28 cellular contexts compared by ENCODE assay signal in the genomic region with DNA sequence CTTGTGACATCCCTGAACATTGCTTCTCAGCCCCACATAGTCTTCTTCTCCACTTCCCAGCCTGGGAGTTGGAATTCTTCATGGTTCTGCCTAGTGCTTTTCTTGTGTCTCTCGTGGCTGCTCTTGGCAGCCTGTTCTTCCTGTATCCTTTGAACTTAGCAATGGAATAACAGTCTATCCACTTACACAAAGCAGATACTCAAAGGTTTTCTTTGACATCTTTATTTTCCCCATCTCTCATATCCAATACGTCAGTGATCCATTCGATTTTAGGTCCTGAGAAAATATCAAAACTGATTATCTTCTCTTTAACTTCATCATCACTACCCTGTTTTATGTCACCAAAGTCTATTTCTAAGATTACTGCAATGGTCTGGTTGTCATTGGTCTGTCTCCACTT.
"Had no signal": no experiment of that assay in that cellular context is flagged by ENCODE, and none has a peak within 500 bp of the region (broad histone marks: within the 10 kb centered on the region; RNA-seq: fewer than 3 reads in every experiment).

No MANE protein-coding gene starts in this region.

- H3K27me3 Mint-ChIP-seq: dendritic cell treated with granulocyte-macrophage colony-stimulating factor and Interleukin-4, amounts not matched to agents 40 ng/mL and 50 ng/mL, for 4 days; effector memory CD8-positive, alpha-beta T cell; memory B cell; naive B cell; naive thymus-derived CD8-positive, alpha-beta T cell had no signal

- FAIRE-seq: endometrium, islet of Langerhans, keratinocyte had no signal

- H3K4me3 ChIP-seq: colonic mucosa, esophagus squamous epithelium, gastrocnemius medialis, heart right ventricle, left lung, lower lobe of right lung had no signal

- H3K27ac ChIP-seq: colonic mucosa, epithelial cell of prostate, esophagus squamous epithelium, gastrocnemius medialis, heart right ventricle, left lung, lower lobe of right lung had no signal

- H3K4me1 ChIP-seq: colonic mucosa, esophagus squamous epithelium, gastrocnemius medialis, heart right ventricle, left lung, lower lobe of right lung had no signal

- H3K4me1 Mint-ChIP-seq: memory B cell; naive B cell; naive thymus-derived CD8-positive, alpha-beta T cell had no signal

- H3K27ac Mint-ChIP-seq: dendritic cell treated with granulocyte-macrophage colony-stimulating factor and Interleukin-4, amounts not matched to agents 40 ng/mL and 50 ng/mL, for 4 days; effector memory CD8-positive, alpha-beta T cell; endodermal cell; memory B cell; naive B cell; naive thymus-derived CD8-positive, alpha-beta T cell had no signal

- H3K27me3 ChIP-seq: colonic mucosa, esophagus squamous epithelium, gastrocnemius medialis, heart right ventricle, left lung had no signal

- H3K4me3 Mint-ChIP-seq: dendritic cell treated with granulocyte-macrophage colony-stimulating factor and Interleukin-4, amounts not matched to agents 40 ng/mL and 50 ng/mL, for 4 days; effector memory CD8-positive, alpha-beta T cell; endodermal cell; memory B cell; naive B cell; naive thymus-derived CD8-positive, alpha-beta T cell had no signal

- H3K9me3 ChIP-seq: colonic mucosa, esophagus squamous epithelium, gastrocnemius medialis, lower lobe of right lung had no signal

- DNase-seq: colonic mucosa; cortex of kidney; effector CD8-positive, alpha-beta T cell; effector memory CD8-positive, alpha-beta T cell; endodermal cell; erythroblast; esophagus squamous epithelium; foreskin fibroblast; foreskin melanocyte; gastrocnemius medialis; glutamatergic neuron; head of caudate nucleus; heart right ventricle; hippocampal formation; left cardiac atrium; left lung; left ventricle myocardium superior; lower lobe of right lung; mesendoderm; midbrain; naive B cell; naive thymus-derived CD8-positive, alpha-beta T cell had no signal

- H3K36me3 ChIP-seq: colonic mucosa, esophagus squamous epithelium, gastrocnemius medialis, heart right ventricle, left lung, lower lobe of right lung had no signal

- H3K9me3 Mint-ChIP-seq: endodermal cell had no signal

- H3K36me3 Mint-ChIP-seq: memory B cell; naive B cell; naive thymus-derived CD8-positive, alpha-beta T cell had no signal
